ENCODE assay signal across 8 cellular contexts in genomic region chr1:205061665-205062069, GRCh38. TPM values are rescaled to one million over a fixed set of nuclear protein-coding genes. Genes with fewer than 3 reads are reported as not detected.
DNase-seq lines count a peak whose midpoint lies in the region; ATAC-seq and TF ChIP-seq lines count a peak whose summit lies in the region.

No MANE protein-coding gene starts in this region.

- no peak overlapping the region for H2BK12ac ChIP-seq in mesenchymal stem cell (ENCODE audit: low read length in 2 of 2)

- no peak overlapping the region for H3K27ac ChIP-seq in HL-60 (replicated peaks)
- no peak overlapping the region for H3K27ac ChIP-seq in mesenchymal stem cell (ENCODE audit: low read length, poor library complexity, severe bottlenecking)

- H3K4me1 Mint-ChIP-seq in effector memory CD8-positive, alpha-beta T cell (ENCODE audit: low read depth in 2 of 2), result no peaks in the 10 kb centered on the region

- peak; percentile 85 for TF ChIP-seq CTCF in HL-60 (IDR thresholded peaks at IDR 0.05; ENCODE audit: insufficient read depth, low read length)

- H3K4ac ChIP-seq in mesenchymal stem cell (ENCODE audit: low read depth in 1 of 2, low read length in 2 of 2), result no peak overlapping the region

- 21% methylated on average over 8 of the region's 13 CpGs for WGBS in mesenchymal stem cell

- H3K9ac ChIP-seq in mesenchymal stem cell (ENCODE audit: low read length), result peak overlapping the region; percentile 29

- H3K36me3 ChIP-seq in mesenchymal stem cell (ENCODE audit: control insufficient read depth in 1 of 2, insufficient read depth in 2 of 2, low read depth in 1 of 2, low read length in 2 of 2), result no peaks in the 10 kb centered on the region

- no peak overlapping the region for H3K23ac ChIP-seq in mesenchymal stem cell (ENCODE audit: low read length in 2 of 2)

- H3K18ac ChIP-seq in mesenchymal stem cell (ENCODE audit: low read depth in 1 of 2, low read length in 2 of 2), result no peak overlapping the region

- H2AFZ ChIP-seq in mesenchymal stem cell (ENCODE audit: low read depth, low read length), result no peak overlapping the region

- H3K4me1 ChIP-seq in mesenchymal stem cell (ENCODE audit: control insufficient read depth, insufficient read depth, low read depth, low read length), result peaks cover 6% of the 10 kb centered on the region

- ATAC-seq in effector memory CD8-positive, alpha-beta T cell (replicated peaks), result peak; percentile 70
- ATAC-seq in GM18498 (IDR thresholded peaks at IDR 0.05; ENCODE audit: unreplicated experiment), result no peak

- H3K27me3 Mint-ChIP-seq in effector memory CD8-positive, alpha-beta T cell, result no peaks in the 10 kb centered on the region

- H3K4me2 ChIP-seq in mesenchymal stem cell (ENCODE audit: low read length, poor library complexity, severe bottlenecking), result peak overlapping the region; percentile 12

- H3K27me3 ChIP-seq in HL-60 (ENCODE audit: insufficient read depth, poor library complexity, severe bottlenecking) (no peaks in the 10 kb centered on the region), mesenchymal stem cell (ENCODE audit: control insufficient read depth in 1 of 2, insufficient read depth in 1 of 2, low read length in 2 of 2) (peaks cover 20 to 47% of the 10 kb centered on the region in 2 experiments)

- H3K14ac ChIP-seq in mesenchymal stem cell (ENCODE audit: low read length in 2 of 2), result no peak overlapping the region

- H4K91ac ChIP-seq in mesenchymal stem cell (ENCODE audit: low read length), result no peak overlapping the region

- no peak overlapping the region for H3K4me3 ChIP-seq in HL-60 (replicated peaks; ENCODE audit: insufficient read depth, low read length)
- no peak overlapping the region for H3K4me3 ChIP-seq in mesenchymal stem cell (ENCODE audit: insufficient read depth in 1 of 2, low read depth in 1 of 2, low read length in 2 of 2)

- no peaks in the 10 kb centered on the region for H3K36me3 Mint-ChIP-seq in effector memory CD8-positive, alpha-beta T cell (ENCODE audit: insufficient read depth)

- peak overlapping the region; percentile 33 for H2BK15ac ChIP-seq in mesenchymal stem cell (ENCODE audit: low read depth, poor library complexity, severe bottlenecking)

- H2BK5ac ChIP-seq in mesenchymal stem cell (ENCODE audit: low read depth, low read length, poor library complexity, severe bottlenecking), result no peak overlapping the region

- no peak overlapping the region for H3K4me3 Mint-ChIP-seq in effector memory CD8-positive, alpha-beta T cell

- H2BK120ac ChIP-seq in mesenchymal stem cell (ENCODE audit: low read depth, low read length), result no peak overlapping the region

- H3K79me1 ChIP-seq in mesenchymal stem cell (replicated peaks; ENCODE audit: low read length, poor library complexity, severe bottlenecking), result no peaks in the 10 kb centered on the region

- no peak overlapping the region for H2AK5ac ChIP-seq in mesenchymal stem cell (ENCODE audit: low read length, severe bottlenecking)

- DNase-seq in C1 segment of cervical spinal cord (lab: John Stamatoyannopoulos, UW), result peak in 11 of 14 donors; percentile 53 to 94 (median 69)
- DNase-seq in HL-60 (ENCODE audit: low read depth in 1 of 2, low spot score in 1 of 2), result peak; percentile 24 to 75
- peak; percentile 96 for DNase-seq in NCI-H82 (lab: John Stamatoyannopoulos, UW)
- peak; percentile 85 for DNase-seq in activated CD8-positive, alpha-beta memory T cell treated with anti-CD3 and anti-CD28 coated beads for 24 hours
- peak; percentile 52 to 58 (median 53) for DNase-seq in effector memory CD8-positive, alpha-beta T cell
- peak; percentile 58 for DNase-seq in mesenchymal stem cell
- peak; percentile 29 to 38 for DNase-seq in stimulated activated CD8-positive, alpha-beta memory T cell treated with anti-CD3 and anti-CD28 coated beads, Interleukin-15, amount 100 ng/mL, for 48 hours (ENCODE audit: low read depth in 2 of 2)

- H3K9me3 ChIP-seq in mesenchymal stem cell (ENCODE audit: control insufficient read depth, low read length), result no peaks in the 10 kb centered on the region

- H3K27ac Mint-ChIP-seq in effector memory CD8-positive, alpha-beta T cell, result no peak overlapping the region

- H4K8ac ChIP-seq in mesenchymal stem cell (ENCODE audit: low read length), result peak overlapping the region; percentile 73

- no peaks in the 10 kb centered on the region for H3K9me3 Mint-ChIP-seq in effector memory CD8-positive, alpha-beta T cell

RNA-seq across cellular contexts. Expression of gene CNTN2, which starts 18.7 kb away (rescaled TPM):
- polyA plus RNA-seq in mesenchymal stem cell (2013, experiment 1 of 2), result not detected
- polyA plus RNA-seq in mesenchymal stem cell (2013, experiment 2 of 2), result not detected

RNA-seq across cellular contexts. Expression of gene TMEM81, which starts 22.6 kb away (rescaled TPM):
- polyA plus RNA-seq in mesenchymal stem cell (2013, experiment 1 of 2), result 0.73 TPM
- polyA plus RNA-seq in mesenchymal stem cell (2013, experiment 2 of 2), result 0.73 TPM

Comparison
In these comparisons a context has a peak if more than half of its experiments do, and no peak if none do; other contexts are left out.
1. DNase-seq: peak in every context shown above with its lines; median percentile 96 in NCI-H82; 85 in activated CD8-positive, alpha-beta memory T cell treated with anti-CD3 and anti-CD28 coated beads for 24 hours; 69 in C1 segment of cervical spinal cord; 58 in mesenchymal stem cell; 53 in effector memory CD8-positive, alpha-beta T cell; 50 in HL-60; 34 in stimulated activated CD8-positive, alpha-beta memory T cell treated with anti-CD3 and anti-CD28 coated beads, Interleukin-15, amount 100 ng/mL, for 48 hours.